32 cellular contexts compared by ENCODE assay signal in genomic region chr1:239805042-239805441, GRCh38.
"Had no signal": no experiment of that assay in that cellular context is flagged by ENCODE, and none has a peak within 500 bp of the region (broad histone marks: within the 10 kb centered on the region; RNA-seq: fewer than 3 reads in every experiment).

No MANE protein-coding gene starts in this region.

- H3K27ac Mint-ChIP-seq: activated naive CD8-positive, alpha-beta T cell; effector memory CD8-positive, alpha-beta T cell; natural killer cell treated with Interleukin-12 subunit alpha and Interleukin-12 subunit beta and Interleukin-15 and Interleukin-18, amount 100 ng/mL, for 72 hours; stimulated activated memory B cell treated with anti-CD40 and anti-IgM and Interleukin-4, amounts not matched to agents 10 μg/mL and 1 μg/mL and 100 μg/mL, for 72 hours had no signal

- H3K4me3 ChIP-seq: left lung, lower lobe of right lung, tibial artery, upper lobe of right lung had no signal

- DNase-seq: activated CD4-positive, alpha-beta T cell treated with anti-CD3 and anti-CD28 coated beads for 48 hours; activated CD4-positive, alpha-beta T cell treated with anti-CD3 and anti-CD28 coated beads, Interleukin-2, amount 50 U/mL, for 48 hours; activated CD8-positive, alpha-beta memory T cell treated with anti-CD3 and anti-CD28 coated beads for 24 hours; activated effector memory CD4-positive, alpha-beta T cell treated with Interleukin-2 at 50 U/mL for 16 hours; activated naive CD4-positive, alpha-beta T cell treated with Interleukin-2 at 50 U/mL for 16 hours; brain microvascular endothelial cell; caudate nucleus; cortex of kidney; effector memory CD8-positive, alpha-beta T cell; esophagus squamous epithelium; foreskin melanocyte; kidney glomerular epithelial cell; left lung; lower lobe of right lung; mesenchymal stem cell; posterior cingulate gyrus; small intestine; stimulated activated CD4-positive, alpha-beta T cell treated with anti-CD3 and anti-CD28 coated beads, Interleukin-1b, Interleukin-23, amount 100 ng/mL, for 48 hours; stimulated activated CD4-positive, alpha-beta T cell treated with anti-CD3 and anti-CD28 coated beads, Interleukin-4, amount 100 ng/mL, for 4 hours; stimulated activated CD8-positive, alpha-beta memory T cell treated with anti-CD3 and anti-CD28 coated beads, Interleukin-4, amount 100 ng/mL, for 48 hours; stimulated activated naive CD8-positive, alpha-beta T cell treated with anti-CD3 and anti-CD28 coated beads, Interleukin-15, amount 100 ng/mL, for 72 hours; T-helper 1 cell; T-helper 9 cell; tibial artery; upper lobe of right lung; WERI-Rb-1 had no signal

- H3K9me3 ChIP-seq: ascending aorta, esophagus squamous epithelium, left lung, lower lobe of right lung, tibial artery, upper lobe of right lung had no signal

- H3K4me3 Mint-ChIP-seq: activated naive CD8-positive, alpha-beta T cell; effector memory CD8-positive, alpha-beta T cell; natural killer cell treated with Interleukin-12 subunit alpha and Interleukin-12 subunit beta and Interleukin-15 and Interleukin-18, amount 100 ng/mL, for 72 hours; stimulated activated memory B cell treated with anti-CD40 and anti-IgM and Interleukin-4, amounts not matched to agents 10 μg/mL and 1 μg/mL and 100 μg/mL, for 72 hours; stimulated activated naive CD8-positive, alpha-beta T cell treated with anti-CD3 and anti-CD28 coated beads, Interleukin-15, amount 100 ng/mL, for 72 hours had no signal

- H3K36me3 ChIP-seq: ascending aorta, brain microvascular endothelial cell, esophagus squamous epithelium, left lung, lower lobe of right lung, tibial artery, upper lobe of right lung, WERI-Rb-1 had no signal

- H3K27me3 ChIP-seq: ascending aorta, brain microvascular endothelial cell, esophagus squamous epithelium, left lung, tibial artery, upper lobe of right lung had no signal

- H3K27ac ChIP-seq: ascending aorta, brain microvascular endothelial cell, left lung, lower lobe of right lung, tibial artery, upper lobe of right lung, WERI-Rb-1 had no signal

- H3K4me1 ChIP-seq: upper lobe of right lung had no signal

- H3K4me1 Mint-ChIP-seq: stimulated activated memory B cell treated with anti-CD40 and anti-IgM and Interleukin-4, amounts not matched to agents 10 μg/mL and 1 μg/mL and 100 μg/mL, for 72 hours had no signal

- H3K36me3 Mint-ChIP-seq: activated naive CD8-positive, alpha-beta T cell; natural killer cell treated with Interleukin-12 subunit alpha and Interleukin-12 subunit beta and Interleukin-15 and Interleukin-18, amount 100 ng/mL, for 72 hours; stimulated activated memory B cell treated with anti-CD40 and anti-IgM and Interleukin-4, amounts not matched to agents 10 μg/mL and 1 μg/mL and 100 μg/mL, for 72 hours had no signal

- ATAC-seq: activated CD4-positive, CD25-positive, alpha-beta regulatory T cell treated with anti-CD3 and anti-CD28 coated beads, Interleukin-2, amount 50 U/mL, for 24 hours; effector memory CD8-positive, alpha-beta T cell; natural killer cell treated with Interleukin-12 subunit alpha and Interleukin-12 subunit beta and Interleukin-15 and Interleukin-18, amount 100 ng/mL, for 72 hours; sciatic nerve; stimulated activated memory B cell treated with anti-CD40 and anti-IgM and Interleukin-4, amounts not matched to agents 10 μg/mL and 1 μg/mL and 100 μg/mL, for 72 hours; stimulated activated naive CD8-positive, alpha-beta T cell treated with anti-CD3 and anti-CD28 coated beads, Interleukin-15, amount 100 ng/mL, for 72 hours; upper lobe of right lung had no signal

- H3K27me3 Mint-ChIP-seq: effector memory CD8-positive, alpha-beta T cell; stimulated activated memory B cell treated with anti-CD40 and anti-IgM and Interleukin-4, amounts not matched to agents 10 μg/mL and 1 μg/mL and 100 μg/mL, for 72 hours; stimulated activated naive CD8-positive, alpha-beta T cell treated with anti-CD3 and anti-CD28 coated beads, Interleukin-15, amount 100 ng/mL, for 72 hours had no signal
